Comparison of ENCODE assay signal across 8 cellular contexts in genomic region chr6:141209890-141210289, GRCh38.
"Had no signal": no experiment of that assay in that cellular context is flagged by ENCODE, and none has a peak within 500 bp of the region (broad histone marks: within the 10 kb centered on the region; RNA-seq: fewer than 3 reads in every experiment).

No MANE protein-coding gene starts in this region.

- H3K9me3 Mint-ChIP-seq: HFFc6 had no signal

- ATAC-seq: GM23338, HCT116 had no signal

- H3K4me1 Mint-ChIP-seq: GM23338, H9 had no signal

- H3K4me3 Mint-ChIP-seq: GM23338, H9, HFFc6 had no signal

- H3K27ac Mint-ChIP-seq: GM23338, H9, HFFc6 had no signal

- DNase-seq: GM23248, GOT3, H7, H9, HCEC 1CT, HFFc6 had no signal
